ENCODE assay signal across 11 cellular contexts in genomic region chr1:96416690-96417444, GRCh38.
DNase-seq lines count a peak whose midpoint lies in the region; ATAC-seq and TF ChIP-seq lines count a peak whose summit lies in the region.
"Had no signal": no experiment of that assay in that cellular context is flagged by ENCODE, and none has a peak within 500 bp of the region (broad histone marks: within the 10 kb centered on the region; RNA-seq: fewer than 3 reads in every experiment).

No MANE protein-coding gene starts in this region.

- peaks cover 0 to 4% of the 10 kb centered on the region in 2 donors for H3K9me3 Mint-ChIP-seq in stimulated activated naive CD8-positive, alpha-beta T cell treated with anti-CD3 and anti-CD28 coated beads, Interleukin-15, amount 100 ng/mL, for 72 hours
- H3K9me3 Mint-ChIP-seq in nephron progenitor cell = no peaks in the 10 kb centered on the region

- peak; percentile 64 for ATAC-seq in stimulated activated naive CD8-positive, alpha-beta T cell treated with anti-CD3 and anti-CD28 coated beads, Interleukin-15, amount 100 ng/mL, for 72 hours
- no peak for ATAC-seq in stimulated activated naive CD8-positive, alpha-beta T cell treated with anti-CD3 and anti-CD28 coated beads, Interleukin-15, Interleukin-2, amounts not matched to agents 100 U/mL and 50 U/mL, for 24 hours
- peak; percentile 97 for ATAC-seq in HG03135 (IDR thresholded peaks at IDR 0.05; ENCODE audit: unreplicated experiment)

- intact Hi-C loops in mammary epithelial cell (cut with micrococcal nuclease) = loop anchor here (1.0 to 5.0 kb wide), 4 partner anchors 54 to 305 kb away; partner anchors contain the start of gene PTBP2

- H3K4me1 ChIP-seq in mammary epithelial cell (ENCODE audit: insufficient read depth, low read length) (peaks cover 11% of the 10 kb centered on the region), SJCRH30 (no peaks in the 10 kb centered on the region)

- H3K4me2 ChIP-seq in mammary epithelial cell (ENCODE audit: insufficient read depth, low read depth, low read length) = peak overlapping the region; percentile 39

- DNase-seq in stimulated activated naive CD8-positive, alpha-beta T cell treated with anti-CD3 and anti-CD28 coated beads, Interleukin-15, amount 100 ng/mL, for 72 hours = no peak
- no peak for DNase-seq in stimulated activated naive CD8-positive, alpha-beta T cell treated with anti-CD3 and anti-CD28 coated beads, Interleukin-15, Interleukin-2, amounts not matched to agents 100 U/mL and 50 U/mL, for 24 hours
- DNase-seq in mammary epithelial cell (peak; percentile 33), SJCRH30 (no peak), nephron progenitor cell (no peak), cerebellar nuclear complex (lab: John Stamatoyannopoulos, UW) (no peak), iPS-NIHi11 (ENCODE audit: low spot score) (no peak)
- DNase-seq: central memory CD4-positive, alpha-beta T cell; T-helper 1 cell had no signal

- peak overlapping the region; percentile 65 for H3K9ac ChIP-seq in mammary epithelial cell (ENCODE audit: insufficient read depth, low read length)

- H3K4me1 Mint-ChIP-seq in stimulated activated naive CD8-positive, alpha-beta T cell treated with anti-CD3 and anti-CD28 coated beads, Interleukin-15, amount 100 ng/mL, for 72 hours = no peaks in the 10 kb centered on the region
- peaks cover 6% of the 10 kb centered on the region for H3K4me1 Mint-ChIP-seq in nephron progenitor cell

- dilution Hi-C loops in mammary epithelial cell (cut with HindIII; ENCODE audit: low sequenced_read_pairs) = no loop called here

- H3K27ac Mint-ChIP-seq in stimulated activated naive CD8-positive, alpha-beta T cell treated with anti-CD3 and anti-CD28 coated beads, Interleukin-15, amount 100 ng/mL, for 72 hours = no peak overlapping the region
- no peak overlapping the region for H3K27ac Mint-ChIP-seq in nephron progenitor cell

- TF ChIP-seq CTCF in mammary epithelial cell (conservative IDR thresholded peaks at IDR 0.05 in 1 of 2, IDR thresholded peaks at IDR 0.05 in 1 of 2; ENCODE audit: extremely low read depth in 1 of 2, insufficient read depth in 1 of 2, low read depth in 1 of 2, low read length in 2 of 2) (no peak), nephron progenitor cell (IDR thresholded peaks at IDR 0.05) (no peak)

- no peaks in the 10 kb centered on the region for H3K27me3 Mint-ChIP-seq in stimulated activated naive CD8-positive, alpha-beta T cell treated with anti-CD3 and anti-CD28 coated beads, Interleukin-15, amount 100 ng/mL, for 72 hours
- no peaks in the 10 kb centered on the region for H3K27me3 Mint-ChIP-seq in nephron progenitor cell (ENCODE audit: low read depth, poor library complexity)

- no peaks in the 10 kb centered on the region for H4K20me1 ChIP-seq in mammary epithelial cell (ENCODE audit: insufficient read depth, low read length)

- 25% methylated on average over 6 of the region's 6 CpGs for WGBS in mammary epithelial cell (ENCODE audit: low coverage, missing lambda C conversion rate)

- CTCF ChIA-PET in mammary epithelial cell (lab: Charles Lee; ENCODE audit: low non-redundant PET) = interaction anchor here (0.7 kb wide), 1 partner anchor 425 kb away, joined by 7 read pairs; no protein-coding TSS in a partner anchor

- H3K36me3 Mint-ChIP-seq in nephron progenitor cell (ENCODE audit: low read depth) = no peaks in the 10 kb centered on the region

- peak overlapping the region; percentile 1 for H2AFZ ChIP-seq in mammary epithelial cell (ENCODE audit: low read depth, low read length)

- H3K27me3 ChIP-seq in mammary epithelial cell (ENCODE audit: insufficient read depth, low read length) = no peaks in the 10 kb centered on the region
- no peaks in the 10 kb centered on the region for H3K27me3 ChIP-seq in SJCRH30

- no peak overlapping the region for H3K4me3 ChIP-seq in mammary epithelial cell (replicated peaks in 1 of 3; ENCODE audit: insufficient read depth in 1 of 3, low read depth in 2 of 3, low read length in 3 of 3)
- no peak overlapping the region for H3K4me3 ChIP-seq in SJCRH30

- H3K4me3 Mint-ChIP-seq in stimulated activated naive CD8-positive, alpha-beta T cell treated with anti-CD3 and anti-CD28 coated beads, Interleukin-15, amount 100 ng/mL, for 72 hours = no peak overlapping the region
- no peak overlapping the region for H3K4me3 Mint-ChIP-seq in nephron progenitor cell

- in situ Hi-C loops in mammary epithelial cell (cut with MboI; ENCODE audit: low sequenced_read_pairs in 2 of 2) = loop anchor here in 1 of 2 donors (10.0 kb wide), 1 partner anchor 62 kb away; no protein-coding TSS in a partner anchor

- H3K27ac ChIP-seq in mammary epithelial cell (ENCODE audit: insufficient read depth, low read depth, low read length) (peak overlapping the region; percentile 69), SJCRH30 (no peak overlapping the region)
- H3K27ac ChIP-seq: HL-60 had no signal

- BruUV-seq in mammary epithelial cell (replicated peaks; lab: Mats Ljungman, UMichigan) = no TSS peak

- no peaks in the 10 kb centered on the region for H3K9me3 ChIP-seq in mammary epithelial cell (replicated peaks; ENCODE audit: insufficient read depth, low read length)
- H3K9me3 ChIP-seq in SJCRH30 (replicated peaks) = no peaks in the 10 kb centered on the region

- no peaks in the 10 kb centered on the region for H3K79me2 ChIP-seq in mammary epithelial cell (ENCODE audit: insufficient read depth, low read length)

- no peaks in the 10 kb centered on the region for H3K36me3 ChIP-seq in mammary epithelial cell (ENCODE audit: insufficient read depth, low read length)
- H3K36me3 ChIP-seq in SJCRH30 = no peaks in the 10 kb centered on the region
